26 cellular contexts compared by ENCODE assay signal in genomic region chr10:129039406-129040345, GRCh38.
"Had no signal": no experiment of that assay in that cellular context is flagged by ENCODE, and none has a peak within 500 bp of the region (broad histone marks: within the 10 kb centered on the region; RNA-seq: fewer than 3 reads in every experiment).

No MANE protein-coding gene starts in this region.

- ATAC-seq: activated CD4-positive, alpha-beta T cell treated with anti-CD3 and anti-CD28 coated beads for 36 hours; body of pancreas; effector memory CD8-positive, alpha-beta T cell; esophagus mucosa; heart left ventricle; naive thymus-derived CD8-positive, alpha-beta T cell; right cardiac atrium had no signal

- H3K27ac ChIP-seq: adrenal gland, body of pancreas, cardiac muscle cell, coronary artery, heart left ventricle, testis, transverse colon had no signal

- DNase-seq: activated CD4-positive, alpha-beta T cell treated with anti-CD3 and anti-CD28 coated beads for 36 hours; activated CD4-positive, alpha-beta T cell treated with anti-CD3 and anti-CD28 coated beads, Interleukin-2, amount 50 U/mL, for 48 hours; activated CD4-positive, CD25-positive, alpha-beta regulatory T cell; activated CD8-positive, alpha-beta memory T cell treated with anti-CD3 and anti-CD28 coated beads for 24 hours; activated effector memory CD4-positive, alpha-beta T cell treated with Interleukin-2 at 50 U/mL for 16 hours; activated naive CD4-positive, alpha-beta T cell treated with Interleukin-2 at 50 U/mL for 16 hours; activated naive CD8-positive, alpha-beta T cell treated with anti-CD3 and anti-CD28 coated beads for 36 hours; adrenal gland; aorta; body of pancreas; effector memory CD8-positive, alpha-beta T cell; foreskin fibroblast; heart left ventricle; hypothalamus; mesenchymal stem cell; naive thymus-derived CD8-positive, alpha-beta T cell; right cardiac atrium; stimulated activated CD4-positive, alpha-beta T cell treated with anti-CD3 and anti-CD28 coated beads, Interleukin-15, amount 100 ng/mL, for 24 hours; stimulated activated CD4-positive, alpha-beta T cell treated with anti-CD3 and anti-CD28 coated beads, Interleukin-2, amount 100 ng/mL, for 24 hours; stimulated activated naive CD4-positive, alpha-beta T cell treated with Interleukin-2 at 50 U/mL for 16 hours; testis; transverse colon had no signal

- H3K36me3 Mint-ChIP-seq: activated naive CD8-positive, alpha-beta T cell treated with anti-CD3 and anti-CD28 coated beads for 36 hours; naive thymus-derived CD8-positive, alpha-beta T cell had no signal

- H3K27me3 Mint-ChIP-seq: activated naive CD8-positive, alpha-beta T cell treated with anti-CD3 and anti-CD28 coated beads for 36 hours had no signal

- H3K27ac Mint-ChIP-seq: activated CD4-positive, alpha-beta T cell treated with anti-CD3 and anti-CD28 coated beads for 36 hours; activated naive CD8-positive, alpha-beta T cell treated with anti-CD3 and anti-CD28 coated beads for 36 hours; effector memory CD8-positive, alpha-beta T cell had no signal

- H3K9me3 Mint-ChIP-seq: activated naive CD8-positive, alpha-beta T cell treated with anti-CD3 and anti-CD28 coated beads for 36 hours; effector memory CD8-positive, alpha-beta T cell; naive thymus-derived CD8-positive, alpha-beta T cell; neural crest cell had no signal

- H3K4me3 ChIP-seq: adrenal gland, body of pancreas, cardiac muscle cell, coronary artery, heart left ventricle, testis, transverse colon had no signal

- H3K9me3 ChIP-seq: adrenal gland, body of pancreas, heart left ventricle, testis, transverse colon had no signal

- H3K36me3 ChIP-seq: adrenal gland, cardiac muscle cell, heart left ventricle, transverse colon had no signal

- H3K4me1 ChIP-seq: adrenal gland, testis, transverse colon had no signal

- H3K4me3 Mint-ChIP-seq: activated CD4-positive, alpha-beta T cell treated with anti-CD3 and anti-CD28 coated beads for 36 hours; activated naive CD8-positive, alpha-beta T cell treated with anti-CD3 and anti-CD28 coated beads for 36 hours; effector memory CD8-positive, alpha-beta T cell; neural crest cell had no signal
